Comparison of ENCODE assay signal across 12 cellular contexts in the genomic region with DNA sequence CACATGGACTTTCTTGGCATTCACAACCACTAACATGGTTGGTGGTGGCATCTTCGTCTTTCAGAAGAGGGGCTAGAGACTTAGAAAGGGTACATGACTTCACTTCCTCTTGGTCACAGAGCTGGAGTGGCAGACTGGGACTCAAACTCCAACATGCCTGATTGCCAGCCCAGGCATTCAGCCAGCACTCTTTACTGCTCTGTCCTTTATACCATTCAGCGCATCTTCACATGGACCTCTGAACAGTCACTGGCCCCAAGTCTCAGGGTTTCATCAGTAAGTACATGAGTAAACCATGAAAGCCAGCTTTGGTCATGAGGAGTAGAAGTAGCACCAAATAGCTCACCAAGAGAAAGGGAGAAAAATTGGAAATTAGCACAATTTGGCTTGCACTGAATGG.
DNase-seq lines count a peak whose midpoint lies in the region; ATAC-seq and TF ChIP-seq lines count a peak whose summit lies in the region.
"Had no signal": no experiment of that assay in that cellular context is flagged by ENCODE, and none has a peak within 500 bp of the region (broad histone marks: within the 10 kb centered on the region; RNA-seq: fewer than 3 reads in every experiment).

No MANE protein-coding gene starts in this region.

- TF ChIP-seq CTCF in dorsolateral prefrontal cortex (IDR thresholded peaks at IDR 0.05 in 54 of 56, conservative IDR thresholded peaks at IDR 0.05 in 2 of 56; ENCODE audit: low read depth in 1 of 56, partially characterized antibody in 56 of 56), result no peak
- no peak for TF ChIP-seq CTCF in CD4-positive, alpha-beta T cell (IDR thresholded peaks at IDR 0.05)

- H3K27me3 ChIP-seq in dorsolateral prefrontal cortex, result no peaks in the 10 kb centered on the region
- H3K27me3 ChIP-seq in CD4-positive, alpha-beta T cell (ENCODE audit: control insufficient read depth, insufficient read depth, low read length), result no peaks in the 10 kb centered on the region

- POLR2A ChIA-PET in CD4-positive, alpha-beta T cell (lab: Charles Lee), result interaction anchor here (1.8 kb wide), 1 partner anchor 30 kb away, joined by 5 read pairs; no protein-coding TSS in a partner anchor

- H3K4me3 Mint-ChIP-seq in activated naive CD4-positive, alpha-beta T cell treated with anti-CD3 and anti-CD28 coated beads, Interleukin-2, amount 50 U/mL, for 24 hours, result no peak overlapping the region
- H3K4me3 Mint-ChIP-seq in CD4-positive, alpha-beta T cell, result no peak overlapping the region
- H3K4me3 Mint-ChIP-seq: endodermal cell had no signal

- CTCF ChIA-PET in CD4-positive, alpha-beta T cell (lab: Charles Lee), result interaction anchor here (0.9 to 3.0 kb wide), 2 partner anchors 14 to 100 kb away, joined by 3 to 11 read pairs; no protein-coding TSS in a partner anchor

- H3K4me3 ChIP-seq in dorsolateral prefrontal cortex, result no peak overlapping the region

- H3K27ac Mint-ChIP-seq in activated naive CD4-positive, alpha-beta T cell treated with anti-CD3 and anti-CD28 coated beads, Interleukin-2, amount 50 U/mL, for 24 hours, result peak overlapping the region; percentile 12
- H3K27ac Mint-ChIP-seq in CD4-positive, alpha-beta T cell, result no peak overlapping the region
- H3K27ac Mint-ChIP-seq: endodermal cell had no signal

- H3K27ac ChIP-seq in dorsolateral prefrontal cortex, result peak overlapping the region in 53 of 59 donors; percentile 4 to 90 (median 75)
- H3K27ac ChIP-seq in CD4-positive, alpha-beta T cell (ENCODE audit: low read depth, low read length), result no peak overlapping the region

- DNase-seq in activated naive CD4-positive, alpha-beta T cell treated with anti-CD3 and anti-CD28 coated beads, Interleukin-2, amount 50 U/mL, for 16 hours, result no peak
- peak; percentile 14 for DNase-seq in SK-MEL-5 (ENCODE audit: low read depth, low spot score)
- peak in 1 of 10 donors; percentile 42 for DNase-seq in dorsolateral prefrontal cortex
- DNase-seq in stimulated activated naive CD8-positive, alpha-beta T cell treated with anti-CD3 and anti-CD28 coated beads, Interleukin-15, Interleukin-2, amounts not matched to agents 100 U/mL and 50 U/mL, for 24 hours, result no peak
- DNase-seq in NCI-H1092 (lab: John Stamatoyannopoulos, UW), result no peak
- no peak for DNase-seq in CD4-positive, alpha-beta T cell
- DNase-seq: amniotic stem cell, DMS153, endodermal cell, NCI-H2171 treated with DMSO at 0.1 percent for 48 hours had no signal

- peaks cover 18% of the 10 kb centered on the region for H3K36me3 Mint-ChIP-seq in activated naive CD4-positive, alpha-beta T cell treated with anti-CD3 and anti-CD28 coated beads, Interleukin-2, amount 50 U/mL, for 24 hours
- peaks cover 88% of the 10 kb centered on the region for H3K36me3 Mint-ChIP-seq in CD4-positive, alpha-beta T cell (ENCODE audit: low read depth)

- no peaks in the 10 kb centered on the region for H3K9me3 ChIP-seq in CD4-positive, alpha-beta T cell (ENCODE audit: control insufficient read depth, low read length)

- intact Hi-C loops in dorsolateral prefrontal cortex (cut with DNase I), result no loop called here
- intact Hi-C loops in CD4-positive, alpha-beta T cell (cut with DNase I, micrococcal nuclease), result no loop called here

- ATAC-seq in stimulated activated naive CD8-positive, alpha-beta T cell treated with anti-CD3 and anti-CD28 coated beads, Interleukin-15, Interleukin-2, amounts not matched to agents 100 U/mL and 50 U/mL, for 24 hours, result peak; percentile 14
- no peak for ATAC-seq in HG03521 (IDR thresholded peaks at IDR 0.05; ENCODE audit: unreplicated experiment)
- no peak for ATAC-seq in CD4-positive, alpha-beta T cell (ENCODE audit: poor library complexity)

- no peaks in the 10 kb centered on the region for H3K27me3 Mint-ChIP-seq in activated naive CD4-positive, alpha-beta T cell treated with anti-CD3 and anti-CD28 coated beads, Interleukin-2, amount 50 U/mL, for 24 hours
- no peaks in the 10 kb centered on the region for H3K27me3 Mint-ChIP-seq in CD4-positive, alpha-beta T cell

- H3K4me1 Mint-ChIP-seq in activated naive CD4-positive, alpha-beta T cell treated with anti-CD3 and anti-CD28 coated beads, Interleukin-2, amount 50 U/mL, for 24 hours, result peaks cover 48% of the 10 kb centered on the region
- peaks cover 25% of the 10 kb centered on the region for H3K4me1 Mint-ChIP-seq in CD4-positive, alpha-beta T cell (ENCODE audit: low read depth)

- in situ Hi-C loops in SK-MEL-5 (cut with HindIII; ENCODE audit: low pct_unique_long_range_greater_than_20kb, low sequenced_read_pairs), result no loop called here

- no peaks in the 10 kb centered on the region for H3K9me3 Mint-ChIP-seq in activated naive CD4-positive, alpha-beta T cell treated with anti-CD3 and anti-CD28 coated beads, Interleukin-2, amount 50 U/mL, for 24 hours
- H3K9me3 Mint-ChIP-seq in CD4-positive, alpha-beta T cell, result no peaks in the 10 kb centered on the region
- H3K9me3 Mint-ChIP-seq: endodermal cell had no signal
